Comparison of ENCODE assay signal across 21 cellular contexts in genomic region chr12:59858508-59858907, GRCh38.
"Had no signal": no experiment of that assay in that cellular context is flagged by ENCODE, and none has a peak within 500 bp of the region (broad histone marks: within the 10 kb centered on the region; RNA-seq: fewer than 3 reads in every experiment).

No MANE protein-coding gene starts in this region.

- H3K4me1 Mint-ChIP-seq: natural killer cell; stimulated activated naive B cell treated with anti-CD40 and anti-IgM and Interleukin-4, amounts not matched to agents 10 μg/mL and 1 μg/mL and 100 μg/mL, for 72 hours; T-cell; WTC11 had no signal

- H3K4me3 ChIP-seq: adrenal gland, cardiac muscle cell, ovary, tibial nerve had no signal

- H3K9me3 ChIP-seq: adrenal gland, ovary had no signal

- ATAC-seq: activated naive CD4-positive, alpha-beta T cell treated with anti-CD3 and anti-CD28 coated beads, Interleukin-2, amount 50 U/mL, for 72 hours; effector memory CD8-positive, alpha-beta T cell; natural killer cell; sciatic nerve; SK-N-SH treated with all-trans-retinoic acid at 6 μM for 48 hours; stimulated activated naive B cell treated with anti-CD40 and anti-IgM and Interleukin-4, amounts not matched to agents 10 μg/mL and 1 μg/mL and 100 μg/mL, for 72 hours; T-cell; WTC11 had no signal

- H3K27me3 Mint-ChIP-seq: effector memory CD8-positive, alpha-beta T cell had no signal

- H3K36me3 ChIP-seq: adrenal gland, cardiac muscle cell, ovary, tibial nerve had no signal

- H3K4me3 Mint-ChIP-seq: activated CD4-positive, alpha-beta memory T cell treated with anti-CD3 and anti-CD28 coated beads for 36 hours; activated T-helper 1 cell treated with anti-CD3 and anti-CD28 coated beads, Interleukin-12 subunit alpha, Interleukin-12 subunit beta, Interleukin-2, Interleukin-4 antibody, amounts not matched to agents 30 ng/mL and 10 ng/mL and 1 ng/mL, durations not matched to agents 14 hours and 24 hours and 36 hours; effector memory CD8-positive, alpha-beta T cell; natural killer cell; stimulated activated naive B cell treated with anti-CD40 and anti-IgM and Interleukin-4, amounts not matched to agents 10 μg/mL and 1 μg/mL and 100 μg/mL, for 72 hours; T-cell; WTC11 had no signal

- DNase-seq: activated CD4-positive, alpha-beta memory T cell treated with anti-CD3 and anti-CD28 coated beads for 36 hours; activated CD4-positive, alpha-beta T cell treated with anti-CD3 and anti-CD28 coated beads for 4 hours; activated gamma-delta T cell treated with Interleukin-2 at 50 U/mL for 16 hours; activated T-cell treated with anti-CD3 and anti-CD28 coated beads for 4 hours; adrenal gland; dermis blood vessel endothelial cell; effector memory CD8-positive, alpha-beta T cell; kidney; mesenchymal stem cell; natural killer cell; ovary; stimulated activated naive B cell treated with anti-CD40 and anti-IgM and Interleukin-4, amounts not matched to agents 10 μg/mL and 1 μg/mL and 100 μg/mL, for 72 hours; T-cell; T1000 had no signal

- H3K27ac ChIP-seq: adrenal gland, cardiac muscle cell, ovary, tibial nerve had no signal

- H3K4me1 ChIP-seq: adrenal gland, tibial nerve had no signal

- H3K27ac Mint-ChIP-seq: activated CD4-positive, alpha-beta memory T cell treated with anti-CD3 and anti-CD28 coated beads for 36 hours; activated naive CD4-positive, alpha-beta T cell treated with anti-CD3 and anti-CD28 coated beads, Interleukin-2, amount 50 U/mL, for 72 hours; activated T-helper 1 cell treated with anti-CD3 and anti-CD28 coated beads, Interleukin-12 subunit alpha, Interleukin-12 subunit beta, Interleukin-2, Interleukin-4 antibody, amounts not matched to agents 30 ng/mL and 10 ng/mL and 1 ng/mL, durations not matched to agents 14 hours and 24 hours and 36 hours; effector memory CD8-positive, alpha-beta T cell; natural killer cell; stimulated activated naive B cell treated with anti-CD40 and anti-IgM and Interleukin-4, amounts not matched to agents 10 μg/mL and 1 μg/mL and 100 μg/mL, for 72 hours; T-cell; WTC11 had no signal

- H3K27me3 ChIP-seq: adrenal gland, cardiac muscle cell, ovary, tibial nerve had no signal

- H3K36me3 Mint-ChIP-seq: activated CD4-positive, alpha-beta memory T cell treated with anti-CD3 and anti-CD28 coated beads for 36 hours; stimulated activated naive B cell treated with anti-CD40 and anti-IgM and Interleukin-4, amounts not matched to agents 10 μg/mL and 1 μg/mL and 100 μg/mL, for 72 hours; T-cell had no signal
